Comparison of ENCODE assay signal across 16 cellular contexts in genomic region chr20:51013577-51014330, GRCh38. TPM values are rescaled to one million over a fixed set of nuclear protein-coding genes. Genes with fewer than 3 reads are reported as not detected.
"Had no signal": no experiment of that assay in that cellular context is flagged by ENCODE, and none has a peak within 500 bp of the region (broad histone marks: within the 10 kb centered on the region; RNA-seq: fewer than 3 reads in every experiment).

No MANE protein-coding gene starts in this region.

- H3K4me1 ChIP-seq: lower lobe of right lung, psoas muscle had no signal

- ATAC-seq: activated CD8-positive, alpha-beta memory T cell treated with anti-CD3 and anti-CD28 coated beads, Interleukin-2, amount 10 ng/mL, durations not matched to agents 7 days and 5 days; activated naive CD4-positive, alpha-beta T cell treated with anti-CD3 and anti-CD28 coated beads, Interleukin-2, amount 50 U/mL, for 72 hours; activated T-cell treated with anti-CD3 and anti-CD28 coated beads, Interleukin-2, amount 50 U/mL, for 4 hours; lower lobe of right lung; psoas muscle had no signal

- H3K36me3 Mint-ChIP-seq: activated CD8-positive, alpha-beta memory T cell treated with anti-CD3 and anti-CD28 coated beads, Interleukin-2, amount 10 ng/mL, durations not matched to agents 7 days and 5 days; activated naive CD4-positive, alpha-beta T cell treated with anti-CD3 and anti-CD28 coated beads, Interleukin-2, amount 50 U/mL, for 72 hours had no signal

- H3K27me3 ChIP-seq: testis had no signal

- H3K36me3 ChIP-seq: lower lobe of right lung had no signal

- H3K27ac ChIP-seq: lower lobe of right lung, psoas muscle, testis had no signal

- H3K9me3 Mint-ChIP-seq: activated naive CD4-positive, alpha-beta T cell treated with anti-CD3 and anti-CD28 coated beads, Interleukin-2, amount 50 U/mL, for 72 hours; activated T-cell treated with anti-CD3 and anti-CD28 coated beads, Interleukin-2, amount 50 U/mL, for 4 hours; naive B cell; stimulated activated naive CD8-positive, alpha-beta T cell treated with anti-CD3 and anti-CD28 coated beads, Interleukin-15, Interleukin-2, amounts not matched to agents 100 ng/mL and 50 ng/mL, for 24 hours had no signal

- H3K4me1 Mint-ChIP-seq: activated CD8-positive, alpha-beta memory T cell treated with anti-CD3 and anti-CD28 coated beads, Interleukin-2, amount 10 ng/mL, durations not matched to agents 7 days and 5 days had no signal

- DNase-seq: activated CD4-positive, alpha-beta T cell treated with anti-CD3 and anti-CD28 coated beads for 1 hour; activated CD4-positive, alpha-beta T cell treated with anti-CD3 and anti-CD28 coated beads, Interleukin-2, amount 50 U/mL, for 48 hours; activated CD8-positive, alpha-beta memory T cell treated with anti-CD3 and anti-CD28 coated beads, Interleukin-2, amount 10 ng/mL, durations not matched to agents 7 days and 5 days; activated effector memory CD4-positive, alpha-beta T cell treated with anti-CD3 and anti-CD28 coated beads, Interleukin-2, amount 50 U/mL, for 16 hours; activated T-cell treated with anti-CD3 and anti-CD28 coated beads, Interleukin-2, amount 50 U/mL, for 4 hours; amygdala; hypothalamus; lower lobe of right lung; naive B cell; psoas muscle; stimulated activated CD4-positive, alpha-beta T cell treated with anti-CD3 and anti-CD28 coated beads, Interleukin-4, amount 100 ng/mL, for 1 hour; stimulated activated CD8-positive, alpha-beta memory T cell treated with anti-CD3 and anti-CD28 coated beads, Interleukin-4, amount 100 ng/mL, for 48 hours; T-helper 9 cell; testis had no signal

- H3K4me3 ChIP-seq: lower lobe of right lung, psoas muscle, testis had no signal

- H3K27ac Mint-ChIP-seq: activated CD8-positive, alpha-beta memory T cell treated with anti-CD3 and anti-CD28 coated beads, Interleukin-2, amount 10 ng/mL, durations not matched to agents 7 days and 5 days; activated naive CD4-positive, alpha-beta T cell treated with anti-CD3 and anti-CD28 coated beads, Interleukin-2, amount 50 U/mL, for 72 hours; stimulated activated naive CD8-positive, alpha-beta T cell treated with anti-CD3 and anti-CD28 coated beads, Interleukin-15, Interleukin-2, amounts not matched to agents 100 ng/mL and 50 ng/mL, for 24 hours had no signal

- H3K9me3 ChIP-seq: lower lobe of right lung, psoas muscle, testis had no signal

- H3K4me3 Mint-ChIP-seq: activated CD8-positive, alpha-beta memory T cell treated with anti-CD3 and anti-CD28 coated beads, Interleukin-2, amount 10 ng/mL, durations not matched to agents 7 days and 5 days; activated T-cell treated with anti-CD3 and anti-CD28 coated beads, Interleukin-2, amount 50 U/mL, for 4 hours; stimulated activated naive CD8-positive, alpha-beta T cell treated with anti-CD3 and anti-CD28 coated beads, Interleukin-15, Interleukin-2, amounts not matched to agents 100 ng/mL and 50 ng/mL, for 24 hours had no signal

RNA-seq across cellular contexts. Expression of gene KCNG1, which starts 9.2 kb away (rescaled TPM):
- total RNA-seq: lower lobe of right lung, psoas muscle had no signal
